24 cellular contexts compared by ENCODE assay signal in genomic region chr12:10163084-10163483, GRCh38. TPM values are rescaled to one million over a fixed set of nuclear protein-coding genes. Genes with fewer than 3 reads are reported as not detected.
"Had no signal": no experiment of that assay in that cellular context is flagged by ENCODE, and none has a peak within 500 bp of the region (broad histone marks: within the 10 kb centered on the region; RNA-seq: fewer than 3 reads in every experiment).

No MANE protein-coding gene starts in this region.

- H3K36me3 ChIP-seq: heart right ventricle, spleen had no signal

- H3K36me3 Mint-ChIP-seq: naive thymus-derived CD8-positive, alpha-beta T cell had no signal

- DNase-seq: foreskin melanocyte; heart right ventricle; hypothalamus; kidney glomerular epithelial cell; mammary epithelial cell; mucosa of descending colon; naive thymus-derived CD8-positive, alpha-beta T cell; posterior cingulate gyrus; spleen; stimulated activated CD4-positive, alpha-beta T cell treated with anti-CD3 and anti-CD28 coated beads, Interleukin-15, amount 100 ng/mL, for 24 hours; stimulated activated CD4-positive, alpha-beta T cell treated with anti-CD3 and anti-CD28 coated beads, Interleukin-1b, Interleukin-23, amount 100 ng/mL, for 48 hours; stimulated activated CD4-positive, alpha-beta T cell treated with anti-CD3 and anti-CD28 coated beads, Interleukin-4, amount 100 ng/mL, for 4 hours; stimulated activated naive CD4-positive, alpha-beta T cell; trophoblast cell had no signal

- H3K27me3 ChIP-seq: heart right ventricle, spleen had no signal

- H3K9me3 Mint-ChIP-seq: dendritic cell treated with granulocyte-macrophage colony-stimulating factor and Interleukin-4, amounts not matched to agents 40 ng/mL and 50 ng/mL, for 4 days; naive thymus-derived CD8-positive, alpha-beta T cell had no signal

- H3K27ac Mint-ChIP-seq: dendritic cell treated with granulocyte-macrophage colony-stimulating factor and Interleukin-4, amounts not matched to agents 40 ng/mL and 50 ng/mL, for 4 days; naive thymus-derived CD8-positive, alpha-beta T cell had no signal

- H3K27ac ChIP-seq: heart right ventricle, spleen had no signal

- H3K4me3 Mint-ChIP-seq: dendritic cell treated with granulocyte-macrophage colony-stimulating factor and Interleukin-4, amounts not matched to agents 40 ng/mL and 50 ng/mL, for 4 days; naive thymus-derived CD8-positive, alpha-beta T cell had no signal

- H3K9me3 ChIP-seq: heart right ventricle, mucosa of descending colon, spleen had no signal

- H3K4me3 ChIP-seq: heart right ventricle, mucosa of descending colon, spleen had no signal

- ATAC-seq: heart right ventricle; left lobe of liver; mucosa of descending colon; naive thymus-derived CD8-positive, alpha-beta T cell; sciatic nerve had no signal

- H3K27me3 Mint-ChIP-seq: dendritic cell treated with granulocyte-macrophage colony-stimulating factor and Interleukin-4, amounts not matched to agents 40 ng/mL and 50 ng/mL, for 4 days had no signal

RNA-seq across cellular contexts. Expression of gene OLR1, which starts 8.8 kb away (rescaled TPM):
- total RNA-seq: lower leg skin; naive thymus-derived CD8-positive, alpha-beta T cell; osteocyte; pulmonary artery endothelial cell; skeletal muscle tissue had no signal
- polyA plus RNA-seq: naive thymus-derived CD8-positive, alpha-beta T cell; neural cell had no signal

RNA-seq across cellular contexts. Expression of gene TMEM52B, which starts 15.7 kb away (rescaled TPM):
- total RNA-seq: glomerular endothelial cell; heart right ventricle; left lobe of liver; lower leg skin; mammary epithelial cell; mesenteric fat pad; naive thymus-derived CD8-positive, alpha-beta T cell; osteocyte; pulmonary artery endothelial cell had no signal
- polyA plus RNA-seq: mammary epithelial cell; naive thymus-derived CD8-positive, alpha-beta T cell; neural cell had no signal

RNA-seq across cellular contexts. Expression of gene CLEC7A, which starts 33.1 kb away (rescaled TPM):
- total RNA-seq: mammary epithelial cell; naive thymus-derived CD8-positive, alpha-beta T cell; osteocyte had no signal
- polyA plus RNA-seq: neural cell had no signal
